In genomic region chr1:225460021-225460736, GRCh38 we compare ENCODE assay signal across 1 cellular context.
TF ChIP-seq lines count a peak whose summit lies in the region.

No MANE protein-coding gene starts in this region.

TF ChIP-seq in HCT116, 20 proteins besides CTCF, POLR2A, EP300 and RAD21 (continued from another document):
- TF ChIP-seq YY1 (IDR thresholded peaks at IDR 0.05; ENCODE audit: extremely low read depth, insufficient replicate concordance, low read depth, low read length) = no peak
- TF ChIP-seq SIN3A (IDR thresholded peaks at IDR 0.05; ENCODE audit: low read depth) = no peak
- TF ChIP-seq EZH2phosphoT487 (IDR thresholded peaks at IDR 0.05; ENCODE audit: borderline replicate concordance) = no peak
TF ChIP-seq in HCT116: peak in this region for 0.
